Comparison of ENCODE assay signal across 16 cellular contexts in genomic region chr14:67557118-67557517, GRCh38. TPM values are rescaled to one million over a fixed set of nuclear protein-coding genes. Genes with fewer than 3 reads are reported as not detected.
DNase-seq lines count a peak whose midpoint lies in the region; ATAC-seq and TF ChIP-seq lines count a peak whose summit lies in the region.
"Had no signal": no experiment of that assay in that cellular context is flagged by ENCODE, and none has a peak within 500 bp of the region (broad histone marks: within the 10 kb centered on the region; RNA-seq: fewer than 3 reads in every experiment).

No MANE protein-coding gene starts in this region.

- intact Hi-C loops in natural killer cell (cut with micrococcal nuclease): no loop called here

- TF ChIP-seq CTCF in natural killer cell (IDR thresholded peaks at IDR 0.05): no peak

- H3K27me3 Mint-ChIP-seq in natural killer cell treated with Interleukin-12 subunit alpha and Interleukin-12 subunit beta and Interleukin-15 and Interleukin-18, amount 100 ng/mL, for 72 hours: peaks cover 8 to 13% of the 10 kb centered on the region in 2 donors
- peaks cover 7 to 13% of the 10 kb centered on the region in 2 donors for H3K27me3 Mint-ChIP-seq in natural killer cell (ENCODE audit: low read depth in 2 of 2)

- no peaks in the 10 kb centered on the region for H3K36me3 Mint-ChIP-seq in natural killer cell treated with Interleukin-12 subunit alpha and Interleukin-12 subunit beta and Interleukin-15 and Interleukin-18, amount 100 ng/mL, for 72 hours
- H3K36me3 Mint-ChIP-seq in natural killer cell: no peaks in the 10 kb centered on the region
- H3K36me3 Mint-ChIP-seq: activated CD8-positive, alpha-beta memory T cell treated with anti-CD3 and anti-CD28 coated beads, Interleukin-2, amount 10 ng/mL, durations not matched to agents 7 days and 5 days; activated naive CD4-positive, alpha-beta T cell treated with anti-CD3 and anti-CD28 coated beads, Interleukin-2, amount 10 ng/mL, durations not matched to agents 7 days and 5 days had no signal

- DNase-seq in natural killer cell treated with Interleukin-12 subunit alpha and Interleukin-12 subunit beta and Interleukin-15 and Interleukin-18, amount 100 ng/mL, for 72 hours (ENCODE audit: low spot score): peak; percentile 46
- DNase-seq in natural killer cell (no peak), SW480 (ENCODE audit: low spot score) (peak; percentile 90), hepatic stellate cell (ENCODE audit: low spot score) (peak; percentile 46), middle frontal gyrus (ENCODE audit: extremely low spot score, low spot score) (no peak)
- DNase-seq: activated CD8-positive, alpha-beta memory T cell treated with anti-CD3 and anti-CD28 coated beads, Interleukin-2, amount 10 ng/mL, durations not matched to agents 7 days and 5 days; activated naive CD4-positive, alpha-beta T cell treated with anti-CD3 and anti-CD28 coated beads, Interleukin-2, amount 10 ng/mL, durations not matched to agents 7 days and 5 days; COR-L47; H7; NCI-H2029; SHP77 treated with DMSO at 0.1 percent for 48 hours; stimulated activated naive CD4-positive, alpha-beta T cell treated with Interleukin-2 at 50 U/mL for 16 hours had no signal

- no peak overlapping the region for H3K4me3 Mint-ChIP-seq in natural killer cell treated with Interleukin-12 subunit alpha and Interleukin-12 subunit beta and Interleukin-15 and Interleukin-18, amount 100 ng/mL, for 72 hours
- H3K4me3 Mint-ChIP-seq in natural killer cell: no peak overlapping the region
- H3K4me3 Mint-ChIP-seq: activated CD8-positive, alpha-beta memory T cell treated with anti-CD3 and anti-CD28 coated beads, Interleukin-2, amount 10 ng/mL, durations not matched to agents 7 days and 5 days; activated naive CD4-positive, alpha-beta T cell treated with anti-CD3 and anti-CD28 coated beads, Interleukin-2, amount 10 ng/mL, durations not matched to agents 7 days and 5 days had no signal

- no peak for ATAC-seq in natural killer cell treated with Interleukin-12 subunit alpha and Interleukin-12 subunit beta and Interleukin-15 and Interleukin-18, amount 100 ng/mL, for 72 hours
- ATAC-seq in natural killer cell: no peak
- no peak for ATAC-seq in GM18858 (IDR thresholded peaks at IDR 0.05; ENCODE audit: unreplicated experiment)
- ATAC-seq in HG02642 (IDR thresholded peaks at IDR 0.05; ENCODE audit: poor library complexity, unreplicated experiment): no peak
- ATAC-seq in GM18517 (IDR thresholded peaks at IDR 0.05; ENCODE audit: unreplicated experiment): no peak
- ATAC-seq: activated CD8-positive, alpha-beta memory T cell treated with anti-CD3 and anti-CD28 coated beads, Interleukin-2, amount 10 ng/mL, durations not matched to agents 7 days and 5 days; esophagus mucosa had no signal

- no peaks in the 10 kb centered on the region for H3K9me3 Mint-ChIP-seq in natural killer cell treated with Interleukin-12 subunit alpha and Interleukin-12 subunit beta and Interleukin-15 and Interleukin-18, amount 100 ng/mL, for 72 hours
- no peaks in the 10 kb centered on the region for H3K9me3 Mint-ChIP-seq in natural killer cell
- H3K9me3 Mint-ChIP-seq: activated naive CD4-positive, alpha-beta T cell treated with anti-CD3 and anti-CD28 coated beads, Interleukin-2, amount 10 ng/mL, durations not matched to agents 7 days and 5 days had no signal

- no peaks in the 10 kb centered on the region for H3K4me1 Mint-ChIP-seq in natural killer cell treated with Interleukin-12 subunit alpha and Interleukin-12 subunit beta and Interleukin-15 and Interleukin-18, amount 100 ng/mL, for 72 hours (ENCODE audit: low read depth in 2 of 2)
- no peaks in the 10 kb centered on the region for H3K4me1 Mint-ChIP-seq in natural killer cell
- H3K4me1 Mint-ChIP-seq: activated naive CD4-positive, alpha-beta T cell treated with anti-CD3 and anti-CD28 coated beads, Interleukin-2, amount 10 ng/mL, durations not matched to agents 7 days and 5 days had no signal

- no peak overlapping the region for H3K27ac Mint-ChIP-seq in natural killer cell treated with Interleukin-12 subunit alpha and Interleukin-12 subunit beta and Interleukin-15 and Interleukin-18, amount 100 ng/mL, for 72 hours
- H3K27ac Mint-ChIP-seq in natural killer cell: no peak overlapping the region
- H3K27ac Mint-ChIP-seq: activated CD8-positive, alpha-beta memory T cell treated with anti-CD3 and anti-CD28 coated beads, Interleukin-2, amount 10 ng/mL, durations not matched to agents 7 days and 5 days; activated naive CD4-positive, alpha-beta T cell treated with anti-CD3 and anti-CD28 coated beads, Interleukin-2, amount 10 ng/mL, durations not matched to agents 7 days and 5 days had no signal

RNA-seq across cellular contexts. Expression of gene PLEKHH1, which starts 24.0 kb away (rescaled TPM):
- 1 to 10 TPM; 1.2 to 1.9 TPM for total RNA-seq in natural killer cell treated with Interleukin-12 subunit alpha and Interleukin-12 subunit beta and Interleukin-15 and Interleukin-18, amount 100 ng/mL, for 72 hours
- not detected for total RNA-seq in natural killer cell

RNA-seq across cellular contexts. Expression of gene PIGH, which starts 43.0 kb away (rescaled TPM):
- total RNA-seq in natural killer cell treated with Interleukin-12 subunit alpha and Interleukin-12 subunit beta and Interleukin-15 and Interleukin-18, amount 100 ng/mL, for 72 hours: 10 to 100 TPM; 30.1 to 37.4 TPM
- 10 to 100 TPM; 50.9 to 56.0 (median 54.5) TPM for total RNA-seq in natural killer cell

Comparison
In these comparisons a context has a peak if more than half of its experiments do, and no peak if none do; other contexts are left out.
1. DNase-seq: peak in natural killer cell treated with Interleukin-12 subunit alpha and Interleukin-12 subunit beta and Interleukin-15 and Interleukin-18, amount 100 ng/mL, for 72 hours (single experiment), SW480 (single experiment) and hepatic stellate cell (single experiment); none in natural killer cell (single experiment) and middle frontal gyrus (single experiment).